In genomic region chr2:27763907-27764267, GRCh38 we compare ENCODE assay signal across 21 cellular contexts.
"Had no signal": no experiment of that assay in that cellular context is flagged by ENCODE, and none has a peak within 500 bp of the region (broad histone marks: within the 10 kb centered on the region; RNA-seq: fewer than 3 reads in every experiment).

No MANE protein-coding gene starts in this region.

- H3K27ac Mint-ChIP-seq: activated CD4-positive, alpha-beta memory T cell treated with anti-CD3 and anti-CD28 coated beads, Interleukin-2, amount 10 ng/mL, durations not matched to agents 7 days and 5 days; activated CD8-positive, alpha-beta memory T cell treated with anti-CD3 and anti-CD28 coated beads, Interleukin-2, amount 10 ng/mL, durations not matched to agents 7 days and 5 days; activated naive CD8-positive, alpha-beta T cell treated with anti-CD3 and anti-CD28 coated beads, Interleukin-2, amount 50 U/mL, for 24 hours; activated T-helper 1 cell treated with anti-CD3 and anti-CD28 coated beads, Interleukin-12 subunit alpha, Interleukin-12 subunit beta, Interleukin-2, Interleukin-4 antibody, amounts not matched to agents 30 ng/mL and 10 ng/mL and 1 ng/mL, durations not matched to agents 14 hours and 24 hours and 36 hours; nephron progenitor cell had no signal

- H3K4me1 Mint-ChIP-seq: nephron progenitor cell had no signal

- H3K9me3 Mint-ChIP-seq: activated CD4-positive, alpha-beta memory T cell treated with anti-CD3 and anti-CD28 coated beads, Interleukin-2, amount 10 ng/mL, durations not matched to agents 7 days and 5 days; activated naive CD8-positive, alpha-beta T cell treated with anti-CD3 and anti-CD28 coated beads, Interleukin-2, amount 50 U/mL, for 24 hours; activated T-helper 1 cell treated with anti-CD3 and anti-CD28 coated beads, Interleukin-12 subunit alpha, Interleukin-12 subunit beta, Interleukin-2, Interleukin-4 antibody, amounts not matched to agents 30 ng/mL and 10 ng/mL and 1 ng/mL, durations not matched to agents 14 hours and 24 hours and 36 hours; nephron progenitor cell had no signal

- H3K36me3 Mint-ChIP-seq: activated CD8-positive, alpha-beta memory T cell treated with anti-CD3 and anti-CD28 coated beads, Interleukin-2, amount 10 ng/mL, durations not matched to agents 7 days and 5 days had no signal

- DNase-seq: activated CD4-positive, alpha-beta memory T cell treated with anti-CD3 and anti-CD28 coated beads, Interleukin-2, amount 10 ng/mL, durations not matched to agents 7 days and 5 days; activated CD4-positive, alpha-beta T cell treated with anti-CD3 and anti-CD28 coated beads for 48 hours; activated CD8-positive, alpha-beta memory T cell treated with anti-CD3 and anti-CD28 coated beads, Interleukin-2, amount 10 ng/mL, durations not matched to agents 7 days and 5 days; activated gamma-delta T cell; activated naive CD4-positive, alpha-beta T cell treated with anti-CD3 and anti-CD28 coated beads, Interleukin-2, amount 50 U/mL, for 16 hours; activated naive CD8-positive, alpha-beta T cell treated with anti-CD3 and anti-CD28 coated beads, Interleukin-2, amount 50 U/mL, for 24 hours; effector CD4-positive, alpha-beta T cell; erythroblast; foreskin keratinocyte; hippocampal formation; left ventricle myocardium superior; nephron progenitor cell; nucleus accumbens; retina; spleen; stimulated activated CD4-positive, alpha-beta T cell treated with anti-CD3 and anti-CD28 coated beads, Interleukin-4, amount 100 ng/mL, for 1 hour; stimulated activated naive CD4-positive, alpha-beta T cell; upper lobe of left lung had no signal

- H3K36me3 ChIP-seq: cardiac muscle cell, spleen, thoracic aorta, upper lobe of left lung had no signal

- H3K4me3 Mint-ChIP-seq: activated CD4-positive, alpha-beta memory T cell treated with anti-CD3 and anti-CD28 coated beads, Interleukin-2, amount 10 ng/mL, durations not matched to agents 7 days and 5 days; activated CD8-positive, alpha-beta memory T cell treated with anti-CD3 and anti-CD28 coated beads, Interleukin-2, amount 10 ng/mL, durations not matched to agents 7 days and 5 days; activated naive CD8-positive, alpha-beta T cell treated with anti-CD3 and anti-CD28 coated beads, Interleukin-2, amount 50 U/mL, for 24 hours; activated T-helper 1 cell treated with anti-CD3 and anti-CD28 coated beads, Interleukin-12 subunit alpha, Interleukin-12 subunit beta, Interleukin-2, Interleukin-4 antibody, amounts not matched to agents 30 ng/mL and 10 ng/mL and 1 ng/mL, durations not matched to agents 14 hours and 24 hours and 36 hours; nephron progenitor cell had no signal

- ATAC-seq: activated CD8-positive, alpha-beta memory T cell treated with anti-CD3 and anti-CD28 coated beads, Interleukin-2, amount 10 ng/mL, durations not matched to agents 7 days and 5 days; activated naive CD8-positive, alpha-beta T cell treated with anti-CD3 and anti-CD28 coated beads, Interleukin-2, amount 50 U/mL, for 24 hours; foreskin keratinocyte; left ventricle myocardium superior had no signal

- H3K4me3 ChIP-seq: cardiac muscle cell, spleen, thoracic aorta, upper lobe of left lung had no signal

- H3K27me3 Mint-ChIP-seq: activated CD4-positive, alpha-beta memory T cell treated with anti-CD3 and anti-CD28 coated beads, Interleukin-2, amount 10 ng/mL, durations not matched to agents 7 days and 5 days; activated CD8-positive, alpha-beta memory T cell treated with anti-CD3 and anti-CD28 coated beads, Interleukin-2, amount 10 ng/mL, durations not matched to agents 7 days and 5 days had no signal

- H3K9me3 ChIP-seq: spleen, thoracic aorta, upper lobe of left lung had no signal

- H3K27me3 ChIP-seq: foreskin keratinocyte, spleen, upper lobe of left lung had no signal

- H3K27ac ChIP-seq: cardiac muscle cell, foreskin keratinocyte, spleen, upper lobe of left lung had no signal
